In genomic region chr3:14508966-14509795, GRCh38 we compare ENCODE assay signal across 1 cellular context.
TF ChIP-seq lines count a peak whose summit lies in the region.

No MANE protein-coding gene starts in this region.

TF ChIP-seq in K562, 482 proteins besides CTCF, POLR2A, EP300 and RAD21 (continued from another document and continues in another):
- TF ChIP-seq RBBP5 (IDR thresholded peaks at IDR 0.05; ENCODE audit: borderline replicate concordance, insufficient read depth, low read length, poor library complexity, severe bottlenecking) (no peak), SMARCB1 (IDR thresholded peaks at IDR 0.05; ENCODE audit: insufficient read length, low read depth) (no peak), ZBTB17 (CRISPR knock-in tag; IDR thresholded peaks at IDR 0.05) (no peak), TAL1 (IDR thresholded peaks at IDR 0.05) (no peak), CBFB (CRISPR knock-in tag; IDR thresholded peaks at IDR 0.05) (no peak), KAT7 (CRISPR knock-in tag; IDR thresholded peaks at IDR 0.05; ENCODE audit: borderline replicate concordance) (no peak), MYC (IDR thresholded peaks at IDR 0.05; ENCODE audit: low read depth, low read length) (no peak), MYC (CRISPR knock-in tag; IDR thresholded peaks at IDR 0.05; ENCODE audit: borderline replicate concordance, low read depth) (no peak), NR2C2 (CRISPR knock-in tag; IDR thresholded peaks at IDR 0.05) (no peak), NR2C2 (tag; IDR thresholded peaks at IDR 0.05) (no peak), NELFE (IDR thresholded peaks at IDR 0.05; ENCODE audit: insufficient read depth, insufficient read length) (no peak), ZNF175 (CRISPR knock-in tag; IDR thresholded peaks at IDR 0.05; ENCODE audit: low read depth) (no peak), MTF1 (CRISPR knock-in tag; IDR thresholded peaks at IDR 0.05; ENCODE audit: borderline replicate concordance) (no peak), RCOR1 (IDR thresholded peaks at IDR 0.05; ENCODE audit: borderline replicate concordance in 1 of 2, low read depth in 2 of 2, low read length in 2 of 2) (peak in 1 of 2 experiments; percentile 51; a peak in 1 of 4 replicates), KLF1 (tag; IDR thresholded peaks at IDR 0.05) (no peak), NKRF (IDR thresholded peaks at IDR 0.05; ENCODE audit: borderline replicate concordance) (no peak), HNRNPK (IDR thresholded peaks at IDR 0.05; ENCODE audit: low read depth, low read length, poor library complexity, severe bottlenecking) (no peak), ZNF274 (IDR thresholded peaks at IDR 0.05; ENCODE audit: borderline replicate concordance, low read depth, low read length) (no peak), CC2D1A (IDR thresholded peaks at IDR 0.05) (peak; percentile 46; the same call in 1 of the 2 replicates), ARID2 (IDR thresholded peaks at IDR 0.05) (no peak), XRCC3 (IDR thresholded peaks at IDR 0.05) (no peak), SNRNP70 (optimal IDR thresholded peaks at IDR 0.05; ENCODE audit: low read depth, low read length) (no peak), CXXC5 (CRISPR knock-in tag; IDR thresholded peaks at IDR 0.05) (no peak), USF1 (CRISPR knock-in tag; IDR thresholded peaks at IDR 0.05) (no peak), SIN3B (IDR thresholded peaks at IDR 0.05; ENCODE audit: low read depth) (no peak), NR4A1 (CRISPR knock-in tag; IDR thresholded peaks at IDR 0.05) (no peak), NR4A1 (tag; IDR thresholded peaks at IDR 0.05) (no peak), ZNF407 (IDR thresholded peaks at IDR 0.05; ENCODE audit: low read depth) (no peak), PCBP2 (IDR thresholded peaks at IDR 0.05; ENCODE audit: low read depth, low read length, poor library complexity, severe bottlenecking) (no peak), TSHZ1 (CRISPR knock-in tag; IDR thresholded peaks at IDR 0.05) (no peak), ZBTB26 (CRISPR knock-in tag; IDR thresholded peaks at IDR 0.05) (no peak), ZNF511 (CRISPR knock-in tag; IDR thresholded peaks at IDR 0.05) (no peak), VEZF1 (CRISPR knock-in tag; IDR thresholded peaks at IDR 0.05) (peak; percentile 47), ZFP30 (CRISPR knock-in tag; IDR thresholded peaks at IDR 0.05; ENCODE audit: borderline replicate concordance) (no peak), ZNF609 (CRISPR knock-in tag; IDR thresholded peaks at IDR 0.05; ENCODE audit: borderline replicate concordance) (no peak), JUND (IDR thresholded peaks at IDR 0.05; ENCODE audit: borderline replicate concordance, low read depth, low read length) (peak; percentile 32; the same call in 1 of the 2 replicates), JUND (tag; IDR thresholded peaks at IDR 0.05; ENCODE audit: borderline replicate concordance, low read depth, low read length) (no peak), SAFB2 (IDR thresholded peaks at IDR 0.05; ENCODE audit: borderline replicate concordance, low read depth, low read length, severe bottlenecking) (no peak), GATAD2B (IDR thresholded peaks at IDR 0.05; ENCODE audit: borderline replicate concordance) (no peak)
